ENCODE assay signal across 8 cellular contexts in the genomic region with DNA sequence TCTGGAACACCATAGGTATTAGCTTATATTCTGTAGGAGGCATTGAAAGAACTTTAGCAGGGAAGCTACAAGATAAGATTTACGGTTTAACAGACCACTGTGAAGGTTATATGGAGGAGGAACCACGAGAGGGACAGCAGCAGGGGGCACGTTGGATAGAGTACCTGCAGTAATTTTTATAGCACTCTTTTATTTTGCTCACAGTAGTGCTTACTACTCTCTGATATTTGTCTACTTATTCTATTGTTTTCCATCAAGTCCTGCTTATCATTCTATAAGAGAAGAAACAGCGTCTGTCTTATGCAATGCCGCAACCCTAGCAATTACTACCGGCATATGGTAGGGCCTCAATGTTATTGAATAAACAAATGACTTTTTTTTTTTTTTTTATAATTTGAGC.
"Had no signal": no experiment of that assay in that cellular context is flagged by ENCODE, and none has a peak within 500 bp of the region (broad histone marks: within the 10 kb centered on the region; RNA-seq: fewer than 3 reads in every experiment).

No MANE protein-coding gene starts in this region.

- H3K4me3 ChIP-seq: GM12878 had no signal

- DNase-seq: GDM1, GF-D8 had no signal

- ATAC-seq: GM12878 had no signal

- FAIRE-seq: G401.6, GM12878, GM12891, GM12892, GM18507, GM19239 had no signal
